In the genomic region with DNA sequence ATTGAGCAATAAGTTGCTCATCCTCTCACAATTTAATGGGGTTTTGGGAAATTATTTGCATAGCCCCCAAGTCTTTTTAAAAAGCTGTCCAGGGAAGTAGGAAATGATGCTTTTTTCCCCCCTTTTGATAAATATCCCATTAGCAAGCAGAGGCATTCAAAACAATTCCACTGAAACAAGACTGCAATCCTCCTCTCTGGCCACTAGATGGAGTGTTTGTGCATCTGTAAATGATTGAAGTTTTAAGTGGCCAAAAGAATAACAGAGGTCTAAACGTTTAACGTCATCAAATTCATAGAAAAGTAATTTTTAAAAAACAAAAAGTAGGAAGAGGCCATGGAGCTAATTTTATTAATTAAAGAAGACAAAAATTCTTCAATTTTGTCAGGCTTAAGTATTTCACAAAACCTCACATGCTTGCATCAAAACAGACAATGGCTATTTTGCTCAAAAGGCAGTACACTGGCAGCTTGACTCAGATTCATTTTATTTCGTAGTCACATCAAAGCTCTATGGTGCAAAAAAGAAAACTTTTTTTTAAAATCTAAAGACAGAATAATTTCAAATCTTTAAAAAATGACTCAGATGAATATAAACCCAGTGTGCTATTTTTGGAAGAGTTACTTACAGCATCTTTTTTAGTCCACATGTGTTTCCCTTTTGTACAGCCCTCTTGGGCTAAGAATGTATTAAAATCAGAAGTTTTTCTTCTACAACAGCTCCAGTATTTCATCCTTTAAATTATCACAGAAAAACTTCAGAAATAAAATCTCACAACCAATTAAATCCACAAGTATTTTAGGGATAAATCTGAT, we compare ENCODE assay signal across 9 cellular contexts. TPM values are rescaled to one million over a fixed set of nuclear protein-coding genes. Genes with fewer than 3 reads are reported as not detected.
DNase-seq lines count a peak whose midpoint lies in the region; ATAC-seq and TF ChIP-seq lines count a peak whose summit lies in the region.
"Had no signal": no experiment of that assay in that cellular context is flagged by ENCODE, and none has a peak within 500 bp of the region (broad histone marks: within the 10 kb centered on the region; RNA-seq: fewer than 3 reads in every experiment).

No MANE protein-coding gene starts in this region.

- H3K36me3 ChIP-seq in brain microvascular endothelial cell (replicated peaks) (peaks cover 28% of the 10 kb centered on the region), right lobe of liver (peaks cover 0 to 68% (median 18%) of the 10 kb centered on the region in 4 donors)

- H3K27ac ChIP-seq in brain microvascular endothelial cell (peak overlapping the region; percentile 42), right lobe of liver (no peak overlapping the region)
- H3K27ac ChIP-seq: BLaER1 treated with 17β-estradiol and CSF1 and Interleukin-3, amounts not matched to agents 10 nM and 100 nM had no signal

- H3K27me3 ChIP-seq in brain microvascular endothelial cell (replicated peaks) (no peaks in the 10 kb centered on the region), right lobe of liver (no peaks in the 10 kb centered on the region)
- H3K27me3 ChIP-seq: BLaER1 treated with 17β-estradiol and CSF1 and Interleukin-3, amounts not matched to agents 10 nM and 100 nM had no signal

- DNase-seq in NCI-H1694 treated with DMSO at 0.1 percent for 48 hours (lab: John Stamatoyannopoulos, UW) (peak; percentile 21), NCI-H1694 (lab: John Stamatoyannopoulos, UW) (no peak), NCI-H748 treated with DMSO at 0.1 percent for 48 hours (lab: John Stamatoyannopoulos, UW) (peak; percentile 35), brain microvascular endothelial cell (peak; percentile 42), right lobe of liver (no peak), amniotic stem cell (lab: John Stamatoyannopoulos, UW) (no peak)

- intact Hi-C loops in right lobe of liver (cut with DNase I): no loop called here

- TF ChIP-seq POLR2A in right lobe of liver (IDR thresholded peaks at IDR 0.05): no peak

- in situ Hi-C loops in brain microvascular endothelial cell (cut with HindIII; ENCODE audit: low pct_ligation_motif_present, low sequenced_read_pairs): no loop called here

- H3K4me1 ChIP-seq in right lobe of liver: no peaks in the 10 kb centered on the region

- H3K9me3 ChIP-seq in right lobe of liver: no peaks in the 10 kb centered on the region
- H3K9me3 ChIP-seq: BLaER1 treated with 17β-estradiol and CSF1 and Interleukin-3, amounts not matched to agents 10 nM and 100 nM had no signal

- ATAC-seq in GM19395 (IDR thresholded peaks at IDR 0.05; ENCODE audit: unreplicated experiment) (peak; percentile 92), HG03439 (IDR thresholded peaks at IDR 0.05; ENCODE audit: unreplicated experiment) (peak; percentile 74), right lobe of liver (peak; percentile 65 to 86 (median 77))

- 11% methylated on average over 3 of the region's 3 CpGs for WGBS in right lobe of liver (ENCODE audit: insufficient coverage, low coverage, low lambda C conversion rate, missing lambda C conversion rate)

- TF ChIP-seq CTCF in brain microvascular endothelial cell (IDR thresholded peaks at IDR 0.05; ENCODE audit: low read depth, low read length, missing control alignments) (peak; percentile 79), right lobe of liver (IDR thresholded peaks at IDR 0.05) (peak; percentile 69 to 90 (median 88))

- H3K4me3 ChIP-seq in brain microvascular endothelial cell (ENCODE audit: low read depth, low read length) (no peak overlapping the region), right lobe of liver (no peak overlapping the region)
- H3K4me3 ChIP-seq: BLaER1 treated with 17β-estradiol and CSF1 and Interleukin-3, amounts not matched to agents 10 nM and 100 nM had no signal

RNA-seq across cellular contexts. Expression of a gene that starts 17.8 kb away (rescaled TPM):
- 10 to 100 TPM; 14.4 to 32.3 (median 17.8) TPM for total RNA-seq in right lobe of liver

Comparison
In these comparisons a context has a peak if more than half of its experiments do, and no peak if none do; other contexts are left out.
1. DNase-seq: peak in NCI-H1694 treated with DMSO at 0.1 percent for 48 hours (single experiment), NCI-H748 treated with DMSO at 0.1 percent for 48 hours (single experiment) and brain microvascular endothelial cell (single experiment); none in NCI-H1694 (single experiment), right lobe of liver (0 of 3) and amniotic stem cell (single experiment).
2. Peak in every context shown above with its lines, with median percentiles within 50 percentile points of each other: ATAC-seq.